In the genomic region with DNA sequence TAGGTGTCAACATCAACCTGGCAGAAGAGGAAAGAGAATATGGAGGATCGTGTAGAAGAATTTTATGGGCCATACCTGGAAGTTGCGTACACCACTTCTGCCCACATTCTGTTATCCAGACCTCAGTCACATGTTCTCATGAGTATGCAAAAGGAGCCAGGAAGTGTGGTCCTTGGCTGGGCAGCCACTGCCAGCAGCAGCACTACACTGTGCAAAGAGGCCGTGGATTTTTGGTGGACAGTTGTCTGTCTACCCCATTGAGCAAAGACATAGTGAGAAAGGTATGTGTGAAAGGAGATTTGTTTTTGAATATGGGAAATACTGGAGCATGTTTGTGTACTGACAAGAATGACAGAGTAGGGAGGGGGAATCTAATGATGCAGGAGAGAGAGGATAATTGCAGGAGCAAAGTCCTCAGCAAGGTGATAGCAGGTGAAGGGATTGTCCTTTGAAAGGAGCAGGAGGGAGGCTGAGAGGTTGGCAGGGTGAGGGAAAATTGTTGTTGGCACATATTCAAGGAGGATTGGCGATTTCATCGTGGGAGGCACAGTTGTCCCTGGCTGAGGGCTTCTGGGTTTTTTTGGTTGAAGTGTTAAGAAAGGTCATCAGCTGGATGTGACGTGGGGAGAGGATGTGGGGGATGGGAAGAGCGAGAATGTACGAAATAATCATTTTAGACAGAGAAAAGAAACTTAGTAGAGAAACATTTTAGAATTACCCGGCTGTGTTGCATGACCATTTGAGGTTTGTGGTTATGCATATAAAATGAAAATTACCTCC, we compare ENCODE assay signal across 1 cellular context.
A peak's percentile ranks its signal among the peaks of the same experiment; 100 is the strongest.
TF ChIP-seq lines count a peak whose summit lies in the region.

No MANE protein-coding gene starts in this region.

TF ChIP-seq in GM12878, 131 proteins besides CTCF, POLR2A, EP300 and RAD21 (continued from another document and continues in another):
- TF ChIP-seq, protein P1, sequence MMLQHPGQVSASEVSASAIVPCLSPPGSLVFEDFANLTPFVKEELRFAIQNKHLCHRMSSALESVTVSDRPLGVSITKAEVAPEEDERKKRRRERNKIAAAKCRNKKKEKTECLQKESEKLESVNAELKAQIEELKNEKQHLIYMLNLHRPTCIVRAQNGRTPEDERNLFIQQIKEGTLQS (IDR thresholded peaks at IDR 0.05; ENCODE audit: borderline replicate concordance, extremely low read depth, low read depth, low read length), result no peak
- TF ChIP-seq FOXM1 (IDR thresholded peaks at IDR 0.05; ENCODE audit: low read depth, low read length), result no peak
- no peak for TF ChIP-seq MXI1 (IDR thresholded peaks at IDR 0.05; ENCODE audit: low read depth, low read length)
- no peak for TF ChIP-seq DPF2 (IDR thresholded peaks at IDR 0.05)
- TF ChIP-seq ZBED1 (IDR thresholded peaks at IDR 0.05; ENCODE audit: borderline replicate concordance), result no peak
- no peak for TF ChIP-seq TARDBP (IDR thresholded peaks at IDR 0.05; ENCODE audit: borderline replicate concordance)
- peak; percentile 55 to 65; a peak in 2 of 4 replicates for TF ChIP-seq IKZF2 (IDR thresholded peaks at IDR 0.05)
- TF ChIP-seq, protein P2, sequence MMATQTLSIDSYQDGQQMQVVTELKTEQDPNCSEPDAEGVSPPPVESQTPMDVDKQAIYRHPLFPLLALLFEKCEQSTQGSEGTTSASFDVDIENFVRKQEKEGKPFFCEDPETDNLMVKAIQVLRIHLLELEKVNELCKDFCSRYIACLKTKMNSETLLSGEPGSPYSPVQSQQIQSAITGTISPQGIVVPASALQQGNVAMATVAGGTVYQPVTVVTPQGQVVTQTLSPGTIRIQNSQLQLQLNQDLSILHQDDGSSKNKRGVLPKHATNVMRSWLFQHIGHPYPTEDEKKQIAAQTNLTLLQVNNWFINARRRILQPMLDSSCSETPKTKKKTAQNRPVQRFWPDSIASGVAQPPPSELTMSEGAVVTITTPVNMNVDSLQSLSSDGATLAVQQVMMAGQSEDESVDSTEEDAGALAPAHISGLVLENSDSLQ (IDR thresholded peaks at IDR 0.05), result no peak
- TF ChIP-seq ZNF217 (IDR thresholded peaks at IDR 0.05), result no peak
- TF ChIP-seq EZH2 (IDR thresholded peaks at IDR 0.05; ENCODE audit: borderline replicate concordance, control insufficient read depth, low read depth, low read length), result no peak
- TF ChIP-seq ZZZ3 (IDR thresholded peaks at IDR 0.05; ENCODE audit: control insufficient read depth, insufficient read length, low read depth), result no peak
- TF ChIP-seq, protein P3, sequence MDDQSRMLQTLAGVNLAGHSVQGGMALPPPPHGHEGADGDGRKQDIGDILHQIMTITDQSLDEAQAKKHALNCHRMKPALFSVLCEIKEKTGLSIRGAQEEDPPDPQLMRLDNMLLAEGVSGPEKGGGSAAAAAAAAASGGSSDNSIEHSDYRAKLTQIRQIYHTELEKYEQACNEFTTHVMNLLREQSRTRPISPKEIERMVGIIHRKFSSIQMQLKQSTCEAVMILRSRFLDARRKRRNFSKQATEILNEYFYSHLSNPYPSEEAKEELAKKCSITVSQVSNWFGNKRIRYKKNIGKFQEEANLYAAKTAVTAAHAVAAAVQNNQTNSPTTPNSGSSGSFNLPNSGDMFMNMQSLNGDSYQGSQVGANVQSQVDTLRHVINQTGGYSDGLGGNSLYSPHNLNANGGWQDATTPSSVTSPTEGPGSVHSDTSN (IDR thresholded peaks at IDR 0.05; ENCODE audit: insufficient replicate concordance, low read depth, low read length), result no peak
- no peak; the same call in 1 of the 2 replicates for TF ChIP-seq MTA3 (IDR thresholded peaks at IDR 0.05; ENCODE audit: borderline replicate concordance, low read length)
- TF ChIP-seq LARP7 (IDR thresholded peaks at IDR 0.05), result no peak
- TF ChIP-seq ZSCAN29 (IDR thresholded peaks at IDR 0.05), result no peak
- no peak for TF ChIP-seq MYB (IDR thresholded peaks at IDR 0.05; ENCODE audit: borderline replicate concordance, low read depth, low read length)
- TF ChIP-seq, protein P4, sequence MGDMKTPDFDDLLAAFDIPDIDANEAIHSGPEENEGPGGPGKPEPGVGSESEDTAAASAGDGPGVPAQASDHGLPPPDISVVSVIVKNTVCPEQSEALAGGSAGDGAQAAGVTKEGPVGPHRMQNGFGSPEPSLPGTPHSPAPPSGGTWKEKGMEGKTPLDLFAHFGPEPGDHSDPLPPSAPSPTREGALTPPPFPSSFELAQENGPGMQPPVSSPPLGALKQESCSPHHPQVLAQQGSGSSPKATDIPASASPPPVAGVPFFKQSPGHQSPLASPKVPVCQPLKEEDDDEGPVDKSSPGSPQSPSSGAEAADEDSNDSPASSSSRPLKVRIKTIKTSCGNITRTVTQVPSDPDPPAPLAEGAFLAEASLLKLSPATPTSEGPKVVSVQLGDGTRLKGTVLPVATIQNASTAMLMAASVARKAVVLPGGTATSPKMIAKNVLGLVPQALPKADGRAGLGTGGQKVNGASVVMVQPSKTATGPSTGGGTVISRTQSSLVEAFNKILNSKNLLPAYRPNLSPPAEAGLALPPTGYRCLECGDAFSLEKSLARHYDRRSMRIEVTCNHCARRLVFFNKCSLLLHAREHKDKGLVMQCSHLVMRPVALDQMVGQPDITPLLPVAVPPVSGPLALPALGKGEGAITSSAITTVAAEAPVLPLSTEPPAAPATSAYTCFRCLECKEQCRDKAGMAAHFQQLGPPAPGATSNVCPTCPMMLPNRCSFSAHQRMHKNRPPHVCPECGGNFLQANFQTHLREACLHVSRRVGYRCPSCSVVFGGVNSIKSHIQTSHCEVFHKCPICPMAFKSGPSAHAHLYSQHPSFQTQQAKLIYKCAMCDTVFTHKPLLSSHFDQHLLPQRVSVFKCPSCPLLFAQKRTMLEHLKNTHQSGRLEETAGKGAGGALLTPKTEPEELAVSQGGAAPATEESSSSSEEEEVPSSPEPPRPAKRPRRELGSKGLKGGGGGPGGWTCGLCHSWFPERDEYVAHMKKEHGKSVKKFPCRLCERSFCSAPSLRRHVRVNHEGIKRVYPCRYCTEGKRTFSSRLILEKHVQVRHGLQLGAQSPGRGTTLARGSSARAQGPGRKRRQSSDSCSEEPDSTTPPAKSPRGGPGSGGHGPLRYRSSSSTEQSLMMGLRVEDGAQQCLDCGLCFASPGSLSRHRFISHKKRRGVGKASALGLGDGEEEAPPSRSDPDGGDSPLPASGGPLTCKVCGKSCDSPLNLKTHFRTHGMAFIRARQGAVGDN (IDR thresholded peaks at IDR 0.05), result peak; percentile 80
- TF ChIP-seq GABPA (IDR thresholded peaks at IDR 0.05; ENCODE audit: low read depth), result no peak
- peak; percentile 92 for TF ChIP-seq CREB1 (IDR thresholded peaks at IDR 0.05; ENCODE audit: low read depth)
- no peak for TF ChIP-seq IRF4 (IDR thresholded peaks at IDR 0.05; ENCODE audit: low read depth, low read length)
- TF ChIP-seq, protein P5, sequence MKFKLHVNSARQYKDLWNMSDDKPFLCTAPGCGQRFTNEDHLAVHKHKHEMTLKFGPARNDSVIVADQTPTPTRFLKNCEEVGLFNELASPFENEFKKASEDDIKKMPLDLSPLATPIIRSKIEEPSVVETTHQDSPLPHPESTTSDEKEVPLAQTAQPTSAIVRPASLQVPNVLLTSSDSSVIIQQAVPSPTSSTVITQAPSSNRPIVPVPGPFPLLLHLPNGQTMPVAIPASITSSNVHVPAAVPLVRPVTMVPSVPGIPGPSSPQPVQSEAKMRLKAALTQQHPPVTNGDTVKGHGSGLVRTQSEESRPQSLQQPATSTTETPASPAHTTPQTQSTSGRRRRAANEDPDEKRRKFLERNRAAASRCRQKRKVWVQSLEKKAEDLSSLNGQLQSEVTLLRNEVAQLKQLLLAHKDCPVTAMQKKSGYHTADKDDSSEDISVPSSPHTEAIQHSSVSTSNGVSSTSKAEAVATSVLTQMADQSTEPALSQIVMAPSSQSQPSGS (IDR thresholded peaks at IDR 0.05; ENCODE audit: low read length), result peak; percentile 64; the same call in 1 of the 2 replicates
- TF ChIP-seq, protein P6, sequence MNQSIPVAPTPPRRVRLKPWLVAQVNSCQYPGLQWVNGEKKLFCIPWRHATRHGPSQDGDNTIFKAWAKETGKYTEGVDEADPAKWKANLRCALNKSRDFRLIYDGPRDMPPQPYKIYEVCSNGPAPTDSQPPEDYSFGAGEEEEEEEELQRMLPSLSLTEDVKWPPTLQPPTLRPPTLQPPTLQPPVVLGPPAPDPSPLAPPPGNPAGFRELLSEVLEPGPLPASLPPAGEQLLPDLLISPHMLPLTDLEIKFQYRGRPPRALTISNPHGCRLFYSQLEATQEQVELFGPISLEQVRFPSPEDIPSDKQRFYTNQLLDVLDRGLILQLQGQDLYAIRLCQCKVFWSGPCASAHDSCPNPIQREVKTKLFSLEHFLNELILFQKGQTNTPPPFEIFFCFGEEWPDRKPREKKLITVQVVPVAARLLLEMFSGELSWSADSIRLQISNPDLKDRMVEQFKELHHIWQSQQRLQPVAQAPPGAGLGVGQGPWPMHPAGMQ (IDR thresholded peaks at IDR 0.05; ENCODE audit: borderline replicate concordance), result no peak
- TF ChIP-seq RFX5 (IDR thresholded peaks at IDR 0.05; ENCODE audit: low read depth, low read length), result no peak
- no peak for TF ChIP-seq CBX5 (IDR thresholded peaks at IDR 0.05; ENCODE audit: low read depth)
- TF ChIP-seq ZNF384 (IDR thresholded peaks at IDR 0.05; ENCODE audit: borderline replicate concordance, low read depth, low read length), result no peak
- no peak for TF ChIP-seq RELA (IDR thresholded peaks at IDR 0.05; ENCODE audit: borderline replicate concordance, partially characterized antibody)
- TF ChIP-seq, protein P7, sequence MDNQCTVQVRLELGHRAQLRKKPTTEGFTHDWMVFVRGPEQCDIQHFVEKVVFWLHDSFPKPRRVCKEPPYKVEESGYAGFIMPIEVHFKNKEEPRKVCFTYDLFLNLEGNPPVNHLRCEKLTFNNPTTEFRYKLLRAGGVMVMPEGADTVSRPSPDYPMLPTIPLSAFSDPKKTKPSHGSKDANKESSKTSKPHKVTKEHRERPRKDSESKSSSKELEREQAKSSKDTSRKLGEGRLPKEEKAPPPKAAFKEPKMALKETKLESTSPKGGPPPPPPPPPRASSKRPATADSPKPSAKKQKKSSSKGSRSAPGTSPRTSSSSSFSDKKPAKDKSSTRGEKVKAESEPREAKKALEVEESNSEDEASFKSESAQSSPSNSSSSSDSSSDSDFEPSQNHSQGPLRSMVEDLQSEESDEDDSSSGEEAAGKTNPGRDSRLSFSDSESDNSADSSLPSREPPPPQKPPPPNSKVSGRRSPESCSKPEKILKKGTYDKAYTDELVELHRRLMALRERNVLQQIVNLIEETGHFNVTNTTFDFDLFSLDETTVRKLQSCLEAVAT (IDR thresholded peaks at IDR 0.05), result peak; percentile 79
- TF ChIP-seq, protein P8, sequence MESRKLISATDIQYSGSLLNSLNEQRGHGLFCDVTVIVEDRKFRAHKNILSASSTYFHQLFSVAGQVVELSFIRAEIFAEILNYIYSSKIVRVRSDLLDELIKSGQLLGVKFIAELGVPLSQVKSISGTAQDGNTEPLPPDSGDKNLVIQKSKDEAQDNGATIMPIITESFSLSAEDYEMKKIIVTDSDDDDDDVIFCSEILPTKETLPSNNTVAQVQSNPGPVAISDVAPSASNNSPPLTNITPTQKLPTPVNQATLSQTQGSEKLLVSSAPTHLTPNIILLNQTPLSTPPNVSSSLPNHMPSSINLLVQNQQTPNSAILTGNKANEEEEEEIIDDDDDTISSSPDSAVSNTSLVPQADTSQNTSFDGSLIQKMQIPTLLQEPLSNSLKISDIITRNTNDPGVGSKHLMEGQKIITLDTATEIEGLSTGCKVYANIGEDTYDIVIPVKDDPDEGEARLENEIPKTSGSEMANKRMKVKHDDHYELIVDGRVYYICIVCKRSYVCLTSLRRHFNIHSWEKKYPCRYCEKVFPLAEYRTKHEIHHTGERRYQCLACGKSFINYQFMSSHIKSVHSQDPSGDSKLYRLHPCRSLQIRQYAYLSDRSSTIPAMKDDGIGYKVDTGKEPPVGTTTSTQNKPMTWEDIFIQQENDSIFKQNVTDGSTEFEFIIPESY (IDR thresholded peaks at IDR 0.05), result no peak
- no peak for TF ChIP-seq STAT1 (conservative IDR thresholded peaks at IDR 0.05)
- TF ChIP-seq TCF12 (IDR thresholded peaks at IDR 0.05; ENCODE audit: low read depth, low read length), result no peak
- TF ChIP-seq NR2F1 (conservative IDR thresholded peaks at IDR 0.05), result peak; percentile 91
- TF ChIP-seq NFXL1 (IDR thresholded peaks at IDR 0.05; ENCODE audit: borderline replicate concordance), result no peak
- no peak for TF ChIP-seq SREBF1 (IDR thresholded peaks at IDR 0.05; ENCODE audit: low read length)
- TF ChIP-seq BRCA1 (IDR thresholded peaks at IDR 0.05; ENCODE audit: low read depth, low read length), result no peak
- TF ChIP-seq SUZ12 (IDR thresholded peaks at IDR 0.05; ENCODE audit: unreplicated experiment), result no peak
- no peak for TF ChIP-seq JUNB (IDR thresholded peaks at IDR 0.05)
- no peak for TF ChIP-seq ETV6 (conservative IDR thresholded peaks at IDR 0.05 in 1 of 2, IDR thresholded peaks at IDR 0.05 in 1 of 2; ENCODE audit: borderline replicate concordance in 1 of 2, low read depth in 1 of 2)
- peak; percentile 52; the same call in 1 of the 2 replicates for TF ChIP-seq IKZF1 (conservative IDR thresholded peaks at IDR 0.05)
- TF ChIP-seq, protein P9, sequence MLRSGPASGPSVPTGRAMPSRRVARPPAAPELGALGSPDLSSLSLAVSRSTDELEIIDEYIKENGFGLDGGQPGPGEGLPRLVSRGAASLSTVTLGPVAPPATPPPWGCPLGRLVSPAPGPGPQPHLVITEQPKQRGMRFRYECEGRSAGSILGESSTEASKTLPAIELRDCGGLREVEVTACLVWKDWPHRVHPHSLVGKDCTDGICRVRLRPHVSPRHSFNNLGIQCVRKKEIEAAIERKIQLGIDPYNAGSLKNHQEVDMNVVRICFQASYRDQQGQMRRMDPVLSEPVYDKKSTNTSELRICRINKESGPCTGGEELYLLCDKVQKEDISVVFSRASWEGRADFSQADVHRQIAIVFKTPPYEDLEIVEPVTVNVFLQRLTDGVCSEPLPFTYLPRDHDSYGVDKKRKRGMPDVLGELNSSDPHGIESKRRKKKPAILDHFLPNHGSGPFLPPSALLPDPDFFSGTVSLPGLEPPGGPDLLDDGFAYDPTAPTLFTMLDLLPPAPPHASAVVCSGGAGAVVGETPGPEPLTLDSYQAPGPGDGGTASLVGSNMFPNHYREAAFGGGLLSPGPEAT (IDR thresholded peaks at IDR 0.05; ENCODE audit: low read depth), result no peak
- TF ChIP-seq ASH2L (IDR thresholded peaks at IDR 0.05; ENCODE audit: borderline replicate concordance, low read depth), result no peak
- peak; percentile 49; the same call in 1 of the 2 replicates for TF ChIP-seq CBFB (IDR thresholded peaks at IDR 0.05; ENCODE audit: low read depth)
- TF ChIP-seq EGR1 (IDR thresholded peaks at IDR 0.05; ENCODE audit: borderline replicate concordance in 1 of 2, low read depth in 2 of 2, low read length in 2 of 2), result no peak
